Comparison of ENCODE assay signal across 10 cellular contexts in the genomic region with DNA sequence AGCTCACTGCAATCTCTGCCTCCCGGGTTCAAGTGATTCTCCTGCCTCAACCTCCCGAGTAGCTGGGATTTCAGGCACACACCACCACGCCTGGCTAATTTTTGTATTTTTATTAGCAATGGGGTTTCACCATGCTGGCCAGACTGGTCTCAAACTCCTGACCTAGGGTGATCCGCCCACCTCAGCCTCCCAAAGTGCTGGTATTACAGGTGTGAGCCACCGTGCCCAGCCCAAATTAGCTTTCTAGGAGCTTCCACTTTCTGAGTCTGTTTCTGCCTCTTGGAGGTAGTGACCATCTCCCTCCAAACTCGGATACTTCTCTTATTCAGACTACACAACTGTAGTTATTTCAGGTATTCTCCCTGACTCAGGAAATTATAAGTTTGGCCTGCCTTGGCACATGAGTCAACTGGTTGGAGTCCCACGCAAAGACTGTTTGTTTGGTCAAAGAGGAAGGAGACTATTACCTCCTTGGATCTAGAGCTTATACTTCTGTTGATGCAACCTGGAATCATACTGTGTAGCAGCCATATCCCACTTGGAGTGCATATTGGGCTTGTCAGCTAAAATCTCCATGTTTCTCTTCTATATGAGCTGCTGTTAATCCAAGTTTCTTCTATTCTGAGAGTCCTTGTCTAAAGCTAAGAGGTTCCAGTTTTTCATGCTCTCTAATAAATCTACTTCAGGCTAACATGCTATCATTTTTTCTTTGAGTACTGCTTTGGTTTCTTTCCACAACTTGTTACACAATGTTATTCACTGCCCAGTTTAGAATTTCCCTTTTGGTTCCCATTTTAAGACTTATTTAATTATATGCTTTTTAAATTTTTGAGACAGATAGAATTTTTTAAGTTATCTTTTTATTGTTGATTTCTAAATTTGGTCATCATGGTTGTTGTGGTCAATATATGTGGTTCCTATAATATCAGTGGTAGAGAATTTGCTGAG. TPM values are rescaled to one million over a fixed set of nuclear protein-coding genes. Genes with fewer than 3 reads are reported as not detected.
DNase-seq lines count a peak whose midpoint lies in the region; ATAC-seq, FAIRE-seq and TF ChIP-seq lines count a peak whose summit lies in the region.
"Had no signal": no experiment of that assay in that cellular context is flagged by ENCODE, and none has a peak within 500 bp of the region (broad histone marks: within the 10 kb centered on the region; RNA-seq: fewer than 3 reads in every experiment).

No MANE protein-coding gene starts in this region.

- no peaks in the 10 kb centered on the region for H3K27me3 ChIP-seq in gastroesophageal sphincter
- H3K27me3 ChIP-seq in thoracic aorta (replicated peaks; ENCODE audit: insufficient read depth), result no peaks in the 10 kb centered on the region
- no peaks in the 10 kb centered on the region for H3K27me3 ChIP-seq in small intestine (ENCODE audit: control insufficient read depth in 2 of 2, insufficient read depth in 2 of 2, low read length in 2 of 2)

- no peak for ATAC-seq in activated T-helper 17 cell treated with anti-CD3 and anti-CD28 coated beads, Interleukin-2, amount 50 U/mL, for 72 hours (replicated peaks)
- ATAC-seq in gastroesophageal sphincter, result peak; percentile 27
- ATAC-seq in thoracic aorta (ENCODE audit: insufficient number of reproducible peaks, low FRiP score, low read depth), result no peak

- H3K4me1 Mint-ChIP-seq in activated CD4-positive, alpha-beta T cell treated with anti-CD3 and anti-CD28 coated beads, Interleukin-2, amount 10 ng/mL, durations not matched to agents 7 days and 5 days, result peaks cover 94% of the 10 kb centered on the region
- H3K4me1 Mint-ChIP-seq in activated T-helper 17 cell treated with anti-CD3 and anti-CD28 coated beads, Interleukin-2, amount 50 U/mL, for 72 hours, result peaks cover 49% of the 10 kb centered on the region

- POLR2A ChIA-PET in activated CD4-positive, alpha-beta T cell treated with anti-CD3 and anti-CD28 coated beads, Interleukin-2, amount 10 ng/mL, durations not matched to agents 7 days and 5 days (lab: Charles Lee), result no interaction called here

- CTCF ChIA-PET in activated CD4-positive, alpha-beta T cell treated with anti-CD3 and anti-CD28 coated beads, Interleukin-2, amount 10 ng/mL, durations not matched to agents 7 days and 5 days (lab: Charles Lee), result interaction anchor here (0.8 to 2.1 kb wide), 11 partner anchors 17 to 152 kb away, joined by 3 to 9 read pairs (median 5); no protein-coding TSS in a partner anchor

- H3K4me3 Mint-ChIP-seq in activated CD4-positive, alpha-beta T cell treated with anti-CD3 and anti-CD28 coated beads, Interleukin-2, amount 10 ng/mL, durations not matched to agents 7 days and 5 days, result peak overlapping the region; percentile 11
- H3K4me3 Mint-ChIP-seq in activated T-helper 17 cell treated with anti-CD3 and anti-CD28 coated beads, Interleukin-2, amount 50 U/mL, for 72 hours, result peak overlapping the region; percentile 98

- TF ChIP-seq CTCF in gastroesophageal sphincter (IDR thresholded peaks at IDR 0.05) (no peak), thoracic aorta (IDR thresholded peaks at IDR 0.05) (no peak)

- TF ChIP-seq EP300 in gastroesophageal sphincter (IDR thresholded peaks at IDR 0.05), result no peak

- no peak overlapping the region for H3K4me3 ChIP-seq in gastroesophageal sphincter
- H3K4me3 ChIP-seq in thoracic aorta, result no peak overlapping the region
- H3K4me3 ChIP-seq in small intestine (ENCODE audit: low read depth in 1 of 2, low read length in 2 of 2), result no peak overlapping the region

- H3K4me1 ChIP-seq in gastroesophageal sphincter (peaks cover 16 to 100% (median 48%) of the 10 kb centered on the region in 3 donors), thoracic aorta (ENCODE audit: control insufficient read depth in 1 of 2, low read depth in 2 of 2) (peaks cover 11 to 73% of the 10 kb centered on the region in 2 donors), small intestine (ENCODE audit: control insufficient read depth in 2 of 2, insufficient read depth in 1 of 2, low read depth in 1 of 2, low read length in 1 of 2) (peaks cover 5 to 15% of the 10 kb centered on the region in 2 donors)

- H3K27ac ChIP-seq in gastroesophageal sphincter, result peak overlapping the region; percentile 90 to 99 (median 96)
- H3K27ac ChIP-seq in thoracic aorta, result peak overlapping the region; percentile 25 to 58
- H3K27ac ChIP-seq in small intestine (ENCODE audit: low read depth in 1 of 2, low read length in 1 of 2), result peak overlapping the region in 1 of 2 donors; percentile 62

- H3K9me3 ChIP-seq in gastroesophageal sphincter, result no peaks in the 10 kb centered on the region
- no peaks in the 10 kb centered on the region for H3K9me3 ChIP-seq in thoracic aorta
- H3K9me3 ChIP-seq in small intestine (ENCODE audit: control insufficient read depth, low read depth), result no peaks in the 10 kb centered on the region

- H3K36me3 Mint-ChIP-seq in activated CD4-positive, alpha-beta T cell treated with anti-CD3 and anti-CD28 coated beads, Interleukin-2, amount 10 ng/mL, durations not matched to agents 7 days and 5 days (ENCODE audit: low read depth), result peaks cover 77% of the 10 kb centered on the region
- peaks cover 100% of the 10 kb centered on the region for H3K36me3 Mint-ChIP-seq in activated T-helper 17 cell treated with anti-CD3 and anti-CD28 coated beads, Interleukin-2, amount 50 U/mL, for 72 hours (ENCODE audit: low read depth)

- no peaks in the 10 kb centered on the region for H3K27me3 Mint-ChIP-seq in activated CD4-positive, alpha-beta T cell treated with anti-CD3 and anti-CD28 coated beads, Interleukin-2, amount 10 ng/mL, durations not matched to agents 7 days and 5 days
- no peaks in the 10 kb centered on the region for H3K27me3 Mint-ChIP-seq in activated T-helper 17 cell treated with anti-CD3 and anti-CD28 coated beads, Interleukin-2, amount 50 U/mL, for 72 hours

- no peak for TF ChIP-seq POLR2A in gastroesophageal sphincter (IDR thresholded peaks at IDR 0.05)

- DNase-seq in activated CD4-positive, alpha-beta T cell treated with anti-CD3 and anti-CD28 coated beads, Interleukin-2, amount 10 ng/mL, durations not matched to agents 7 days and 5 days, result no peak
- DNase-seq in activated CD4-positive, alpha-beta T cell treated with anti-CD3 and anti-CD28 coated beads, Interleukin-2, amount 50 U/mL, for 4 hours, result no peak
- DNase-seq in thoracic aorta (ENCODE audit: low spot score) (no peak), small intestine (no peak), putamen (ENCODE audit: low spot score) (no peak), SHP77 (lab: John Stamatoyannopoulos, UW) (no peak)
- DNase-seq: NCI-H774 had no signal

- 25 to 54% methylated on average over 2 to 7 of the region's 7 CpGs for WGBS in gastroesophageal sphincter (ENCODE audit: low coverage in 1 of 2), 2 donors
- WGBS in small intestine, 3 donors, result 86 to 95% (median 94%) methylated on average over 7 of the region's 7 CpGs

- H3K36me3 ChIP-seq in gastroesophageal sphincter (no peaks in the 10 kb centered on the region), thoracic aorta (no peaks in the 10 kb centered on the region), small intestine (ENCODE audit: control insufficient read depth in 2 of 2, insufficient read depth in 2 of 2, low read length in 2 of 2) (no peaks in the 10 kb centered on the region)

- H3K27ac Mint-ChIP-seq in activated CD4-positive, alpha-beta T cell treated with anti-CD3 and anti-CD28 coated beads, Interleukin-2, amount 10 ng/mL, durations not matched to agents 7 days and 5 days, result peak overlapping the region; percentile 65
- H3K27ac Mint-ChIP-seq in activated T-helper 17 cell treated with anti-CD3 and anti-CD28 coated beads, Interleukin-2, amount 50 U/mL, for 72 hours, result peak overlapping the region; percentile 75

- no peaks in the 10 kb centered on the region for H3K9me3 Mint-ChIP-seq in activated CD4-positive, alpha-beta T cell treated with anti-CD3 and anti-CD28 coated beads, Interleukin-2, amount 10 ng/mL, durations not matched to agents 7 days and 5 days
- no peaks in the 10 kb centered on the region for H3K9me3 Mint-ChIP-seq in activated T-helper 17 cell treated with anti-CD3 and anti-CD28 coated beads, Interleukin-2, amount 50 U/mL, for 72 hours

- no peak for FAIRE-seq in small intestine (lab: Jason Lieb, UNC)
- FAIRE-seq: endometrium had no signal

RNA-seq across cellular contexts. Expression of a gene that starts 7.5 kb away (rescaled TPM):
- 100 to 1,000 TPM; 242 to 262 TPM for total RNA-seq in activated CD4-positive, alpha-beta T cell treated with anti-CD3 and anti-CD28 coated beads, Interleukin-2, amount 10 ng/mL, durations not matched to agents 7 days and 5 days
- total RNA-seq in activated T-helper 17 cell treated with anti-CD3 and anti-CD28 coated beads, Interleukin-2, amount 50 U/mL, for 72 hours, result 100 to 1,000 TPM; 163 to 216 TPM
- total RNA-seq in gastroesophageal sphincter, result 100 to 1,000 TPM in 2 of 4 donors, 10 to 100 TPM in 2; 72.3 to 212 (median 110) TPM
- 100 to 1,000 TPM in 1 of 2 donors, 10 to 100 TPM in 1; 46.2 to 148 TPM for total RNA-seq in thoracic aorta
- 10 to 100 TPM; 28.1 to 32.7 (median 28.6) TPM for polyA plus RNA-seq in small intestine

RNA-seq across cellular contexts. Expression of a gene that starts 52.7 kb away (rescaled TPM):
- total RNA-seq in activated CD4-positive, alpha-beta T cell treated with anti-CD3 and anti-CD28 coated beads, Interleukin-2, amount 10 ng/mL, durations not matched to agents 7 days and 5 days, result 100 to 1,000 TPM in 1 of 2 experiments, 10 to 100 TPM in 1; 95.8 to 106 TPM
- 10 to 100 TPM; 59.6 to 99.8 TPM for total RNA-seq in activated T-helper 17 cell treated with anti-CD3 and anti-CD28 coated beads, Interleukin-2, amount 50 U/mL, for 72 hours
- 10 to 100 TPM; 48.4 to 66.0 (median 63.3) TPM for total RNA-seq in gastroesophageal sphincter
- 10 to 100 TPM; 23.8 to 44.5 TPM for total RNA-seq in thoracic aorta
- polyA plus RNA-seq in small intestine, result 10 to 100 TPM; 37.8 to 66.1 (median 42.7) TPM
